ENCODE assay signal across 9 cellular contexts in the genomic region with DNA sequence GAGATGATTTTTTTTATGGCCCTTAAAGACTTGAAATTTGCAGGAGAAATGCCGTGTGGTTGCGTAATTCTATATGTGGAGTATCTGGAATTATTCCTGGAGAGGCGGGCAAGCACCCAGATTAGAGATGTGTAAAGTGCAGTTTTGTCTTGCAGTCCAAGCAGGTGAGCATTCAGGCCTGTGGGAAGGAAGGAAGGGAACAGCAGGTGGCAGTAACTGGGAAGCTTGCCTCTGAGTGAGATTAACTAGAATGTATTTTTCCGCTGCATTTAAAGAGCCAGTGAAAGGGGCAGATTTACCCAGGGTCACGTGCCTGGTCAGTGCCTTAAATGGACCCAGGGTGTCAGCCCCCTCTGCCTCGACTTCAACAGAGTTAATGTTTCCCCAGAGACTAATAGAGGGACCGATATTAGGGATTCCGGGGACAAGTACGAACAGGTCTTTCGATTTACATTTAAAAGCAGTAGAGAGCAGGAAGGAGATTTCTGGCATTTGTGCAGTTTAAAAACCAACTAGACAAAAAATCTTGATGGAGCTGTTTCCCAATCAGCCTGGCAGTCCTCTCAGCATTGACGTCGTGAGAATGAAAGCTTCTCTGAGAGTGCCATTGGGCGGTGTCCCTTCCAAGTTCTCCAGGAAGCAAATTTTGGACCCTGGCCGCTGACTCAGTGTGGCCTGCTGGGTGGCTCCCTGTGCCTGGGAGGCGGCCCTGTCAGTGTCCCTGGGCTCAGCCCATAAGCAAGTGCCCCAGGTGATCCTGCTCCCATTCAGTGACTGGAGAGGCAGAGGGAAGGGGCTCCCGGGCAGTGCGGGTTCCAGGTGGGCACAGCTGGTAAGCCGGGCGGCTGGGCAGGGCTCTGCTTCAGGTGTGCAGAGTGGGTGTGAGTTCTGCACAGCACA. TPM values are rescaled to one million over a fixed set of nuclear protein-coding genes. Genes with fewer than 3 reads are reported as not detected.
DNase-seq lines count a peak whose midpoint lies in the region; ATAC-seq, FAIRE-seq and TF ChIP-seq lines count a peak whose summit lies in the region.
"Had no signal": no experiment of that assay in that cellular context is flagged by ENCODE, and none has a peak within 500 bp of the region (broad histone marks: within the 10 kb centered on the region; RNA-seq: fewer than 3 reads in every experiment).

No MANE protein-coding gene starts in this region.

- H3K36me3 Mint-ChIP-seq in activated naive CD4-positive, alpha-beta T cell treated with anti-CD3 and anti-CD28 coated beads, Interleukin-2, amount 10 ng/mL, durations not matched to agents 7 days and 5 days = peaks cover 11% of the 10 kb centered on the region

- H2AK5ac ChIP-seq in H1 (ENCODE audit: low read depth, low read length) = peak overlapping the region; percentile 19; the same call in 1 of the 2 replicates
- H2AK5ac ChIP-seq in mesendoderm (ENCODE audit: low read length) = no peak overlapping the region

- in situ Hi-C loops in Caki2 (cut with HindIII; ENCODE audit: low pct_unique_long_range_greater_than_20kb, low sequenced_read_pairs) = no loop called here

- no peak for TF ChIP-seq POLR2A in H1 (IDR thresholded peaks at IDR 0.05; ENCODE audit: control extremely low read depth in 1 of 2, low read depth in 2 of 2, low read length in 2 of 2)
- no peak for TF ChIP-seq POLR2A in uterus (IDR thresholded peaks at IDR 0.05)

- H4K8ac ChIP-seq in H1 (ENCODE audit: extremely low read depth, insufficient read depth, low read length) (no peak overlapping the region), mesendoderm (ENCODE audit: low read depth, low read length) (no peak overlapping the region)

- H3K4me1 ChIP-seq in H1 (replicated peaks in 1 of 4; ENCODE audit: control insufficient read depth in 3 of 4, insufficient read depth in 4 of 4, low read length in 3 of 4) = peaks cover 29 to 53% (median 41%) of the 10 kb centered on the region in 4 experiments
- H3K4me1 ChIP-seq in mesendoderm (ENCODE audit: control insufficient read depth, low read depth, low read length) = peaks cover 9% of the 10 kb centered on the region
- H3K4me1 ChIP-seq in uterus = peaks cover 0 to 2% of the 10 kb centered on the region in 2 donors

- H2BK5ac ChIP-seq in H1 (ENCODE audit: low read depth, low read length) (peak overlapping the region; percentile 64; the same call in 1 of the 2 replicates), mesendoderm (ENCODE audit: low read length) (no peak overlapping the region)

- H3K79me2 ChIP-seq in H1 (ENCODE audit: control insufficient read depth in 1 of 2, insufficient read depth in 2 of 2, low read length in 2 of 2) = peaks cover 0 to 77% of the 10 kb centered on the region in 2 experiments; a peak in 2 of 4 replicates
- H3K79me2 ChIP-seq in mesendoderm (ENCODE audit: control insufficient read depth, insufficient read depth, low read length) = peaks cover 28% of the 10 kb centered on the region

- H3K56ac ChIP-seq in H1 (replicated peaks; ENCODE audit: insufficient read length, low read depth, low read length) = no peak overlapping the region
- no peak overlapping the region for H3K56ac ChIP-seq in mesendoderm (ENCODE audit: low read length)

- CTCF ChIA-PET in H1 (lab: Charles Lee; ENCODE audit: partially characterized antibody) = interaction anchor here (0.6 to 6.5 kb wide), 25 partner anchors 11 to 361 kb away, joined by 3 to 35 read pairs (median 4); a partner anchor contains a TSS
- CTCF ChIA-PET in activated naive CD4-positive, alpha-beta T cell treated with anti-CD3 and anti-CD28 coated beads, Interleukin-2, amount 10 ng/mL, durations not matched to agents 7 days and 5 days (lab: Charles Lee) = no interaction called here

- H4K91ac ChIP-seq in H1 (replicated peaks; ENCODE audit: insufficient read length, low read length) = peak overlapping the region; percentile 1

- H3K4me3 Mint-ChIP-seq in activated naive CD4-positive, alpha-beta T cell treated with anti-CD3 and anti-CD28 coated beads, Interleukin-2, amount 10 ng/mL, durations not matched to agents 7 days and 5 days = no peak overlapping the region

- H2BK120ac ChIP-seq in H1 (replicated peaks; ENCODE audit: low read depth, low read length) (no peak overlapping the region), mesendoderm (ENCODE audit: low read depth, low read length) (no peak overlapping the region)

- intact Hi-C loops in uterus (cut with DNase I; ENCODE audit: low total_unique reads) = no loop called here

- H2BK12ac ChIP-seq in H1 (ENCODE audit: low read depth, low read length) = 0 out of 2 replicates have a peak overlapping the region, but pooled peaks have one; percentile 31

- H3K23me2 ChIP-seq in H1 (ENCODE audit: low read depth, low read length) = no peaks in the 10 kb centered on the region

- no peaks in the 10 kb centered on the region for H3K9me3 Mint-ChIP-seq in activated naive CD4-positive, alpha-beta T cell treated with anti-CD3 and anti-CD28 coated beads, Interleukin-2, amount 10 ng/mL, durations not matched to agents 7 days and 5 days

- no peak for TF ChIP-seq EP300 in H1 (IDR thresholded peaks at IDR 0.05; ENCODE audit: borderline replicate concordance in 1 of 2, low read depth in 2 of 2, low read length in 2 of 2)

- H2BK15ac ChIP-seq in H1 (ENCODE audit: low read length) = 0 out of 2 replicates have a peak overlapping the region, but pooled peaks have one; percentile 62
- H2BK15ac ChIP-seq in mesendoderm (replicated peaks; ENCODE audit: low read depth) = no peak overlapping the region

- H3K4me3 ChIP-seq in H1 (ENCODE audit: extremely low read depth in 1 of 4, insufficient read depth in 2 of 4, low read depth in 3 of 4, low read length in 4 of 4) = no peak overlapping the region; a peak in 1 of 8 replicates
- H3K4me3 ChIP-seq in mesendoderm (ENCODE audit: low read length) = no peak overlapping the region
- no peak overlapping the region for H3K4me3 ChIP-seq in uterus

- TF ChIP-seq CTCF in H1 (IDR thresholded peaks at IDR 0.05; ENCODE audit: control extremely low read depth in 1 of 3, insufficient read depth in 1 of 3, low read depth in 1 of 3, low read length in 3 of 3) (peak; percentile 28 to 44 (median 33)), uterus (IDR thresholded peaks at IDR 0.05) (peak in 3 of 4 experiments; percentile 25 to 35 (median 31))

- H3K9me3 ChIP-seq in H1 (ENCODE audit: insufficient read depth in 2 of 2, low read depth in 1 of 2, low read length in 1 of 2) (no peaks in the 10 kb centered on the region), uterus (no peaks in the 10 kb centered on the region)

- POLR2A ChIA-PET in H1 (lab: Charles Lee; ENCODE audit: partially characterized antibody) = interaction anchor here (1.4 to 1.7 kb wide), 2 partner anchors 27 to 37 kb away, joined by 4 to 5 read pairs; no protein-coding TSS in a partner anchor

- H2AFZ ChIP-seq in H1 (ENCODE audit: low read length) = no peak overlapping the region

- H3K23ac ChIP-seq in H1 (ENCODE audit: insufficient read length) = no peak overlapping the region
- H3K23ac ChIP-seq in mesendoderm (ENCODE audit: low read length) = no peak overlapping the region

- peak in 1 of 2 experiments; percentile 50; a peak in 2 of 4 replicates for TF ChIP-seq RAD21 in H1 (IDR thresholded peaks at IDR 0.05 in 1 of 2, conservative IDR thresholded peaks at IDR 0.05 in 1 of 2; ENCODE audit: low read depth in 2 of 2, low read length in 2 of 2)

- no peak for FAIRE-seq in H1 (lab: Jason Lieb, UNC)

- peaks cover 7% of the 10 kb centered on the region for H3K4me1 Mint-ChIP-seq in activated naive CD4-positive, alpha-beta T cell treated with anti-CD3 and anti-CD28 coated beads, Interleukin-2, amount 10 ng/mL, durations not matched to agents 7 days and 5 days

- H3K27ac Mint-ChIP-seq in activated naive CD4-positive, alpha-beta T cell treated with anti-CD3 and anti-CD28 coated beads, Interleukin-2, amount 10 ng/mL, durations not matched to agents 7 days and 5 days = no peak overlapping the region

- 0 out of 2 replicates have a peak overlapping the region, but pooled peaks have one; percentile 11 for H2BK20ac ChIP-seq in H1 (ENCODE audit: low read length)

- H3K27me3 Mint-ChIP-seq in activated naive CD4-positive, alpha-beta T cell treated with anti-CD3 and anti-CD28 coated beads, Interleukin-2, amount 10 ng/mL, durations not matched to agents 7 days and 5 days = no peaks in the 10 kb centered on the region

- WGBS in H1 (ENCODE audit: extremely low coverage in 1 of 2, insufficient coverage in 1 of 2, insufficient read length in 1 of 2, insufficient replicate concordance in 2 of 2, low coverage in 1 of 2, low lambda C conversion rate in 2 of 2, missing lambda C conversion rate in 1 of 2), 2 experiments = 62% methylated on average over 18 of the region's 19 CpGs; no CpG with 5 or more reads in 1 of the 2 experiments
- WGBS in mesendoderm (ENCODE audit: extremely low coverage, insufficient coverage, low lambda C conversion rate) = no CpG with 5 or more reads among the region's 19 CpGs

- H3K4me2 ChIP-seq in H1 (ENCODE audit: insufficient read depth in 1 of 2, low read depth in 2 of 2, low read length in 2 of 2) (peak overlapping the region in 1 of 2 experiments; percentile 27; a peak in 2 of 4 replicates), mesendoderm (ENCODE audit: low read length) (no peak overlapping the region)

- no peak for ATAC-seq in HG03520 (IDR thresholded peaks at IDR 0.05; ENCODE audit: unreplicated experiment)

- H3K9ac ChIP-seq in H1 (replicated peaks in 1 of 4; ENCODE audit: extremely low read depth in 1 of 4, low read depth in 3 of 4, low read length in 3 of 4) (peak overlapping the region in 2 of 4 experiments; percentile 10 to 15; a peak in 2 of 7 replicates), mesendoderm (ENCODE audit: low read length) (no peak overlapping the region)

- H3K14ac ChIP-seq in H1 (ENCODE audit: insufficient read length) = no peak overlapping the region

- H3K36me3 ChIP-seq in H1 (ENCODE audit: control insufficient read depth in 2 of 4, insufficient read depth in 4 of 4, low read length in 3 of 4) = no peaks in the 10 kb centered on the region
- H3K36me3 ChIP-seq in mesendoderm (ENCODE audit: control insufficient read depth, insufficient read depth, low read length) = no peaks in the 10 kb centered on the region
- no peaks in the 10 kb centered on the region for H3K36me3 ChIP-seq in uterus

- H3K18ac ChIP-seq in H1 (ENCODE audit: extremely low read depth, low read length) = peak overlapping the region; percentile 63; the same call in 1 of the 2 replicates
- H3K18ac ChIP-seq in mesendoderm (ENCODE audit: low read length) = no peak overlapping the region

- peaks cover 4% of the 10 kb centered on the region; the same call in 1 of the 2 replicates for H3K79me1 ChIP-seq in H1 (ENCODE audit: low read depth, low read length)
- peaks cover 16% of the 10 kb centered on the region for H3K79me1 ChIP-seq in mesendoderm (ENCODE audit: low read length)

- H3K4ac ChIP-seq in H1 (replicated peaks; ENCODE audit: insufficient read length, low read depth, low read length) (no peak overlapping the region), mesendoderm (ENCODE audit: low read depth, low read length) (no peak overlapping the region)

- no peaks in the 10 kb centered on the region for H3K27me3 ChIP-seq in H1 (replicated peaks in 1 of 4; ENCODE audit: control insufficient read depth in 3 of 4, extremely low read depth in 1 of 4, insufficient read depth in 3 of 4, low read length in 3 of 4)
- H3K27me3 ChIP-seq in mesendoderm (ENCODE audit: insufficient read depth, low read length, poor library complexity) = no peaks in the 10 kb centered on the region
- no peaks in the 10 kb centered on the region for H3K27me3 ChIP-seq in uterus

- DNase-seq in Caki2 (ENCODE audit: low read depth) (peak; percentile 73), NCI-H2227 (lab: John Stamatoyannopoulos, UW; ENCODE audit: unreplicated experiment) (peak; percentile 37), H1 (ENCODE audit: low read depth in 1 of 2, low spot score in 2 of 2) (no peak), mesendoderm (peak; percentile 69), uterus (peak; percentile 43 to 47), T-helper 1 cell (no peak)
- DNase-seq in activated naive CD4-positive, alpha-beta T cell treated with anti-CD3 and anti-CD28 coated beads, Interleukin-2, amount 10 ng/mL, durations not matched to agents 7 days and 5 days = no peak

- H3K27ac ChIP-seq in H1 (ENCODE audit: low read depth, low read length) (no peak overlapping the region), mesendoderm (ENCODE audit: low read depth, low read length) (no peak overlapping the region), uterus (peak overlapping the region in 1 of 2 donors; percentile 11)
- H3K27ac ChIP-seq: HL-60 had no signal

- no peaks in the 10 kb centered on the region for H4K20me1 ChIP-seq in H1 (replicated peaks in 1 of 2; ENCODE audit: control insufficient read depth in 1 of 2, insufficient read depth in 2 of 2, low read length in 2 of 2)

- H4K5ac ChIP-seq in H1 (ENCODE audit: insufficient read length, low read depth, low read length) (no peak overlapping the region), mesendoderm (ENCODE audit: low read length) (no peak overlapping the region)

RNA-seq across cellular contexts. Expression of a gene that starts 38.2 kb away (rescaled TPM):
- total RNA-seq in Caki2 (2014; rRNA removed; shearing (Covaris generic); ENCODE audit: low replicate concordance) = 0.51 and 4.4 TPM in 2 replicates
- 33.9 and 34.7 TPM in 2 replicates for total RNA-seq in H1 (2021; fragmentation: NEBNext Ultra II Directional; extraction: Animal tissue kit (Norgen Biotek cat#: 25700))
- polyA plus RNA-seq in H1 (2011; rRNA removed) = 14.1 and 26.8 TPM in 2 replicates
- 20.7 TPM for polyA plus RNA-seq in H1 (2011; cell fraction: cytosol; rRNA removed)
- 87.7 TPM for polyA plus RNA-seq in H1 (2011; cell fraction: nucleus; rRNA removed)
- polyA plus RNA-seq in H1 (2012, experiment 1 of 2) = 19.6 to 26.5 TPM (median 24.3 TPM) in 4 replicates
- polyA plus RNA-seq in H1 (2012, experiment 2 of 2) = 23.5 TPM
- polyA plus RNA-seq in H1 (2013, experiment 1 of 2) = 21.2 TPM
- polyA plus RNA-seq in H1 (2013, experiment 2 of 2) = 21.5 TPM
- polyA minus RNA-seq in H1 (2011; rRNA and poly(A)+ RNA removed) = 30.5 and 37.0 TPM in 2 replicates
- 30.8 TPM for polyA minus RNA-seq in H1 (2011; cell fraction: cytosol; rRNA and poly(A)+ RNA removed)
- 56.9 TPM for polyA minus RNA-seq in H1 (2011; cell fraction: nucleus; rRNA and poly(A)+ RNA removed)
- 36.6 TPM for polyA plus RNA-seq in mesendoderm (2013, experiment 1 of 2)
- polyA plus RNA-seq in mesendoderm (2013, experiment 2 of 2) = 34.5 TPM
- 10 to 100 TPM; 17.7 to 77.0 (median 34.6) TPM for total RNA-seq in uterus

Comparison
In these comparisons a context has a peak if more than half of its experiments do, and no peak if none do; other contexts are left out.
1. DNase-seq: peak in Caki2 (single experiment), NCI-H2227 (single experiment), mesendoderm (single experiment) and uterus (2 of 2); none in H1 (0 of 2), activated naive CD4-positive, alpha-beta T cell treated with anti-CD3 and anti-CD28 coated beads, Interleukin-2, amount 10 ng/mL, durations not matched to agents 7 days and 5 days (single experiment) and T-helper 1 cell (0 of 5).